22 cellular contexts compared by ENCODE assay signal in the genomic region with DNA sequence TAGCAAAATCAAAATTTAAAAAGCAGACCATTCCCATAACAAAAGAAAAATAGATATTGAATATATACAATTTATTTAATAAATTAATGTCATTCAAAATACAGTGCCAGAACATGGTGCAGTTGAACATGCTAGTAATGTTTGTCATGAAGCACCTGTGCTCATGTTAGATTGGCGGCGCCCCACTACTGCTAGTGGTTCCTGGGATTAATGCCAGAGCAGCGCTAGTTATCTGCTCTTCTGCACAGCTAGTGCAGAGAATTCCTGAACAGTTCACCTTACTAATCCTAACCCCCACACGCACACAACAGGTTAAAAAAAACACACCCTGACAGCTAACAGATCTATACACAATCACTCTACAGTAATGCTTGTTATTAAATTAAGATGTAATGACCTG.
"Had no signal": no experiment of that assay in that cellular context is flagged by ENCODE, and none has a peak within 500 bp of the region (broad histone marks: within the 10 kb centered on the region; RNA-seq: fewer than 3 reads in every experiment).

No MANE protein-coding gene starts in this region.

- ATAC-seq: activated CD8-positive, alpha-beta memory T cell treated with anti-CD3 and anti-CD28 coated beads, Interleukin-2, amount 10 ng/mL, durations not matched to agents 7 days and 5 days; activated CD8-positive, alpha-beta T cell treated with anti-CD3 and anti-CD28 coated beads for 36 hours; body of pancreas; esophagus mucosa; sciatic nerve; stimulated activated effector memory CD8-positive, alpha-beta T cell treated with anti-CD3 and anti-CD28 coated beads, Interleukin-12 subunit alpha, Interleukin-12 subunit beta, amount 100 ng/mL, for 72 hours had no signal

- H3K27me3 Mint-ChIP-seq: activated CD4-positive, alpha-beta T cell treated with anti-CD3 and anti-CD28 coated beads, Interleukin-2, amount 10 ng/mL, durations not matched to agents 7 days and 5 days; activated CD8-positive, alpha-beta memory T cell treated with anti-CD3 and anti-CD28 coated beads, Interleukin-2, amount 10 ng/mL, durations not matched to agents 7 days and 5 days; activated CD8-positive, alpha-beta T cell treated with anti-CD3 and anti-CD28 coated beads for 36 hours; activated naive CD4-positive, alpha-beta T cell treated with anti-CD3 and anti-CD28 coated beads, Interleukin-2, amount 50 U/mL, for 24 hours; memory B cell had no signal

- H3K4me3 Mint-ChIP-seq: activated CD4-positive, alpha-beta T cell treated with anti-CD3 and anti-CD28 coated beads, Interleukin-2, amount 10 ng/mL, durations not matched to agents 7 days and 5 days; activated CD8-positive, alpha-beta memory T cell treated with anti-CD3 and anti-CD28 coated beads, Interleukin-2, amount 10 ng/mL, durations not matched to agents 7 days and 5 days; activated CD8-positive, alpha-beta T cell treated with anti-CD3 and anti-CD28 coated beads for 36 hours; activated naive CD4-positive, alpha-beta T cell treated with anti-CD3 and anti-CD28 coated beads, Interleukin-2, amount 50 U/mL, for 24 hours; memory B cell; stimulated activated effector memory CD8-positive, alpha-beta T cell treated with anti-CD3 and anti-CD28 coated beads, Interleukin-12 subunit alpha, Interleukin-12 subunit beta, amount 100 ng/mL, for 72 hours had no signal

- H3K27ac Mint-ChIP-seq: activated CD4-positive, alpha-beta T cell treated with anti-CD3 and anti-CD28 coated beads, Interleukin-2, amount 10 ng/mL, durations not matched to agents 7 days and 5 days; activated CD8-positive, alpha-beta memory T cell treated with anti-CD3 and anti-CD28 coated beads, Interleukin-2, amount 10 ng/mL, durations not matched to agents 7 days and 5 days; activated CD8-positive, alpha-beta T cell treated with anti-CD3 and anti-CD28 coated beads for 36 hours; activated naive CD4-positive, alpha-beta T cell treated with anti-CD3 and anti-CD28 coated beads, Interleukin-2, amount 50 U/mL, for 24 hours; memory B cell; stimulated activated effector memory CD8-positive, alpha-beta T cell treated with anti-CD3 and anti-CD28 coated beads, Interleukin-12 subunit alpha, Interleukin-12 subunit beta, amount 100 ng/mL, for 72 hours had no signal

- DNase-seq: activated CD4-positive, alpha-beta T cell treated with anti-CD3 and anti-CD28 coated beads, Interleukin-2, amount 10 ng/mL, durations not matched to agents 7 days and 5 days; activated CD4-positive, CD25-positive, alpha-beta regulatory T cell treated with anti-CD3 and anti-CD28 coated beads, Interleukin-2, amount 50 U/mL, for 72 hours; activated CD8-positive, alpha-beta memory T cell treated with anti-CD3 and anti-CD28 coated beads, Interleukin-2, amount 10 ng/mL, durations not matched to agents 7 days and 5 days; activated CD8-positive, alpha-beta T cell treated with anti-CD3 and anti-CD28 coated beads for 36 hours; activated gamma-delta T cell treated with Interleukin-2 at 50 U/mL for 16 hours; activated T-cell treated with anti-CD3 and anti-CD28 coated beads for 4 hours; anterior cingulate cortex; effector memory CD4-positive, alpha-beta T cell; foreskin melanocyte; hypothalamus; nucleus accumbens; small intestine; stimulated activated CD4-positive, alpha-beta T cell treated with anti-CD3 and anti-CD28 coated beads, Interleukin-2, amount 100 ng/mL, for 24 hours; testis; trophoblast cell; uterus had no signal
